Comparison of ENCODE assay signal across 8 cellular contexts in genomic region chr6:32244946-32245398, GRCh38. TPM values are rescaled to one million over a fixed set of nuclear protein-coding genes. Genes with fewer than 3 reads are reported as not detected.
DNase-seq lines count a peak whose midpoint lies in the region; ATAC-seq and TF ChIP-seq lines count a peak whose summit lies in the region.

No MANE protein-coding gene starts in this region.

- ATAC-seq in T-helper 17 cell (peak; percentile 73), HG03342 (IDR thresholded peaks at IDR 0.05; ENCODE audit: unreplicated experiment) (no peak), GM21717 (IDR thresholded peaks at IDR 0.05; ENCODE audit: unreplicated experiment) (no peak)

- DNase-seq in Daoy (ENCODE audit: low read depth) (peak; percentile 83), T-helper 17 cell (peak; percentile 55 to 60 (median 57)), anterior cingulate cortex (lab: John Stamatoyannopoulos, UW) (peak in 57 of 58 donors; percentile 9 to 86 (median 61)), hepatocyte (ENCODE audit: low spot score) (peak; percentile 90), sigmoid colon (peak; percentile 91)

- no peaks in the 10 kb centered on the region for H3K9me3 ChIP-seq in T-helper 17 cell (ENCODE audit: control insufficient read depth, low read length, poor library complexity, severe bottlenecking)
- no peaks in the 10 kb centered on the region for H3K9me3 ChIP-seq in hepatocyte (ENCODE audit: low read depth)
- no peaks in the 10 kb centered on the region for H3K9me3 ChIP-seq in sigmoid colon

- H3K4me1 ChIP-seq in KMS-11 (ENCODE audit: low read depth, poor library complexity, severe bottlenecking) (peaks cover 13% of the 10 kb centered on the region), hepatocyte (ENCODE audit: insufficient read depth) (no peaks in the 10 kb centered on the region), sigmoid colon (peaks cover 0 to 13% (median 10%) of the 10 kb centered on the region in 4 donors)

- peak overlapping the region; percentile 38; the same call in 1 of the 2 replicates for H3K4me2 ChIP-seq in KMS-11
- peak overlapping the region; percentile 70 for H3K4me2 ChIP-seq in hepatocyte

- peak; percentile 91 for TF ChIP-seq CTCF in KMS-11 (conservative IDR thresholded peaks at IDR 0.05; ENCODE audit: low read depth, low read length)
- peak; percentile 99 for TF ChIP-seq CTCF in hepatocyte (IDR thresholded peaks at IDR 0.05; ENCODE audit: poor library complexity)
- TF ChIP-seq CTCF in sigmoid colon (IDR thresholded peaks at IDR 0.05) = peak; percentile 84 to 93 (median 93)

- peak overlapping the region; percentile 94 for H3K27ac Mint-ChIP-seq in T-helper 17 cell

- 2% methylated on average over 13 of the region's 14 CpGs for WGBS in hepatocyte (ENCODE audit: low lambda C conversion rate, missing lambda C conversion rate)
- 0 to 1% methylated on average over 14 of the region's 14 CpGs for WGBS in sigmoid colon, 2 donors

- H4K20me1 ChIP-seq in KMS-11 (ENCODE audit: insufficient read depth) = no peaks in the 10 kb centered on the region
- no peaks in the 10 kb centered on the region for H4K20me1 ChIP-seq in hepatocyte (ENCODE audit: insufficient read depth, poor library complexity, severe bottlenecking)

- no peak overlapping the region for H3K4me3 ChIP-seq in KMS-11 (IDR thresholded peaks at IDR 0.05; ENCODE audit: insufficient read depth, low read depth, low read length)
- no peak overlapping the region for H3K4me3 ChIP-seq in hepatocyte
- peak overlapping the region in 2 of 4 donors; percentile 16 to 18 for H3K4me3 ChIP-seq in sigmoid colon

- H3K4me1 Mint-ChIP-seq in T-helper 17 cell = peaks cover 9% of the 10 kb centered on the region

- H3K27me3 Mint-ChIP-seq in T-helper 17 cell = no peaks in the 10 kb centered on the region

- no peak overlapping the region for H3K27ac ChIP-seq in KMS-11
- peak overlapping the region; percentile 61 for H3K27ac ChIP-seq in hepatocyte
- peak overlapping the region; percentile 37 to 67 (median 63) for H3K27ac ChIP-seq in sigmoid colon

- H3K27me3 ChIP-seq in KMS-11 (ENCODE audit: insufficient read depth, low read depth) (no peaks in the 10 kb centered on the region), hepatocyte (no peaks in the 10 kb centered on the region), sigmoid colon (no peaks in the 10 kb centered on the region)

- no peak for TF ChIP-seq EP300 in sigmoid colon (IDR thresholded peaks at IDR 0.05)

- H3K36me3 ChIP-seq in KMS-11 (ENCODE audit: insufficient read depth) (no peaks in the 10 kb centered on the region), hepatocyte (replicated peaks; ENCODE audit: insufficient read depth, low read depth) (no peaks in the 10 kb centered on the region), sigmoid colon (no peaks in the 10 kb centered on the region)

- H2AFZ ChIP-seq in KMS-11 (ENCODE audit: low read depth) (peak overlapping the region; percentile 76), hepatocyte (peak overlapping the region; percentile 68)

- no peaks in the 10 kb centered on the region for H3K79me2 ChIP-seq in KMS-11 (ENCODE audit: insufficient read depth, low read depth)
- H3K79me2 ChIP-seq in hepatocyte = no peaks in the 10 kb centered on the region

- intact Hi-C loops in sigmoid colon (cut with DNase I) = loop anchor here (2.0 to 10.0 kb wide), 5 partner anchors 48 to 560 kb away; no protein-coding TSS in a partner anchor

- TF ChIP-seq POLR2A in sigmoid colon (IDR thresholded peaks at IDR 0.05) = no peak

- no peaks in the 10 kb centered on the region for H3K9me2 ChIP-seq in hepatocyte (replicated peaks; ENCODE audit: insufficient read depth)

- peak overlapping the region; percentile 78 for H3K4me3 Mint-ChIP-seq in T-helper 17 cell

- H3K36me3 Mint-ChIP-seq in T-helper 17 cell (ENCODE audit: low read depth) = peaks cover 2% of the 10 kb centered on the region

- H3K9ac ChIP-seq in KMS-11 = peak overlapping the region; percentile 17; the same call in 1 of the 2 replicates

RNA-seq across cellular contexts. Expression of gene NOTCH4, which starts 21.1 kb away (rescaled TPM):
- total RNA-seq in Daoy (2014; rRNA removed; shearing (Covaris generic)) = 2.3 and 3.2 TPM in 2 replicates
- total RNA-seq in T-helper 17 cell = 1 to 10 TPM in 1 of 2 donors, under 1 TPM in 1; 0.60 to 1.0 TPM
- 3.6 and 5.0 TPM in 2 replicates for total RNA-seq in hepatocyte
- polyA plus RNA-seq in hepatocyte = 2.7 and 4.9 TPM in 2 replicates
- total RNA-seq in sigmoid colon = 10 to 100 TPM in 1 of 4 donors, 1 to 10 TPM in 3; 5.4 to 23.0 (median 6.3) TPM
- 1 to 10 TPM; 1.2 to 9.9 (median 1.8) TPM for polyA plus RNA-seq in sigmoid colon

RNA-seq across cellular contexts. Expression of gene GPSM3, which starts 52.5 kb away (rescaled TPM):
- total RNA-seq in Daoy (2014; rRNA removed; shearing (Covaris generic)) = 2.2 and 6.6 TPM in 2 replicates
- total RNA-seq in T-helper 17 cell = 100 to 1,000 TPM; 268 to 291 TPM
- 1.8 and 4.3 TPM in 2 replicates for total RNA-seq in hepatocyte
- polyA plus RNA-seq in hepatocyte = 3.4 and 5.7 TPM in 2 replicates
- total RNA-seq in sigmoid colon = 10 to 100 TPM in 3 of 4 donors, 1 to 10 TPM in 1; 5.0 to 13.3 (median 10.4) TPM
- polyA plus RNA-seq in sigmoid colon = 10 to 100 TPM; 15.5 to 56.2 (median 15.6) TPM

RNA-seq across cellular contexts. Expression of gene PBX2, which starts 55.0 kb away (rescaled TPM):
- 31.7 and 45.4 TPM in 2 replicates for total RNA-seq in Daoy (2014; rRNA removed; shearing (Covaris generic))
- total RNA-seq in T-helper 17 cell (100 to 1,000 TPM; 103 to 110 TPM), hepatocyte (63.8 and 77.5 TPM in 2 replicates), sigmoid colon (10 to 100 TPM; 53.6 to 67.7 (median 57.0) TPM)
- polyA plus RNA-seq in hepatocyte (20.5 and 21.6 TPM in 2 replicates), sigmoid colon (10 to 100 TPM; 16.6 to 55.2 (median 19.8) TPM)

Comparison
In these comparisons a context has a peak if more than half of its experiments do, and no peak if none do; other contexts are left out.
1. RNA of gene GPSM3, which starts 52.5 kb away (total RNA-seq): 268 to 291 TPM in T-helper 17 cell; 5.0 to 13.3 TPM in sigmoid colon, 2.2 to 6.6 TPM in Daoy and 1.8 to 4.3 TPM in hepatocyte; every median in the first group is over 10 times any median in the second.
2. Peak in every context shown above with its lines, with median percentiles within 50 percentile points of each other: DNase-seq and CTCF ChIP-seq.